ENCODE assay signal across 14 cellular contexts in the genomic region with DNA sequence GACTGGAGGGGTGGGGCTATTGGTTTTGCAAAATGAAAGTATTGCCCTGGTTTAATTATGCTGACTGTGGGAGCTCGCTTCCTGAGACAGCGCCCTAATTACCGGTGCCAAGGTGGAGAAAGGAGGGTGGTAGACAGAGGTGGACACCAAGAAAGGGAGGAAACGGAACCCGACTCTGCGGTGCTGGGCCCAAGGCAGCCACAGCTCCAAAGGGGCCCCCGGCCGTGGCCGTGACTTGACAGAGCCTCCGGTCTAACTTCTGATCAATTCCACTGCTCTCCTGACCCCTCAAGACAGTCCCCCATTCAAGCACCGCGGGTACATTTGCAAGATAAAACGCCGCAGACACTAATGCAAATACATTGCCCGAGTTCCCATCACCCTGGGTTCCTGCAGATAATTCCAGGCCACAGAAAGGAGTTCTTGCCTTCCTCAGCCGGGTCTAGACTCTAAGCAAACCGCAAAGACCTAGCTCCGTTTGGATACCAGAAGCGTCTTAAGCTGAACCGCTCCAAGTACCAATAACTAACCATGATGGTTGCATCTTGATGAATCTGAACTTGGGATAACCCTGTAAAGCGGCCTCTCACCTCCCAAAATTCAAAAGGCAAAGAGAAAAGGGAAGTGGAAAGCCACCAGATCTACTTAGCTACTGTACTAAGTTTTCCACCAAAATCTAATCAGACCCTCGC.
DNase-seq lines count a peak whose midpoint lies in the region; ATAC-seq and TF ChIP-seq lines count a peak whose summit lies in the region.
"Had no signal": no experiment of that assay in that cellular context is flagged by ENCODE, and none has a peak within 500 bp of the region (broad histone marks: within the 10 kb centered on the region; RNA-seq: fewer than 3 reads in every experiment).

No MANE protein-coding gene starts in this region.

- H3K79me1 ChIP-seq in IMR-90 (ENCODE audit: low read depth in 1 of 2, low read length in 2 of 2) (no peaks in the 10 kb centered on the region), trophoblast cell (ENCODE audit: low read length) (no peaks in the 10 kb centered on the region)

- peaks cover 80 to 92% (median 83%) of the 10 kb centered on the region in 3 donors for H3K27me3 Mint-ChIP-seq in naive B cell

- H4K20me1 ChIP-seq in IMR-90 (ENCODE audit: insufficient read depth, low read length), result no peaks in the 10 kb centered on the region

- H2BK20ac ChIP-seq in IMR-90 (ENCODE audit: low read depth, low read length), result no peak overlapping the region

- no peaks in the 10 kb centered on the region for H3K9me1 ChIP-seq in IMR-90 (ENCODE audit: insufficient read depth, low read length)

- no peak overlapping the region for H3K4ac ChIP-seq in IMR-90 (ENCODE audit: low read depth, low read length)
- no peak overlapping the region for H3K4ac ChIP-seq in trophoblast cell (ENCODE audit: low read depth, low read length)

- H3K27me3 ChIP-seq in IMR-90 (ENCODE audit: control insufficient read depth, insufficient read depth, low read length) (peaks cover 71% of the 10 kb centered on the region), brain microvascular endothelial cell (replicated peaks) (peaks cover 96% of the 10 kb centered on the region), trophoblast cell (ENCODE audit: insufficient read depth, low read length) (peaks cover 70% of the 10 kb centered on the region)

- in situ Hi-C loops in IMR-90 (cut with MboI; ENCODE audit: low sequenced_read_pairs) (no loop called here), brain microvascular endothelial cell (cut with HindIII; ENCODE audit: low pct_ligation_motif_present, low sequenced_read_pairs) (no loop called here)

- H3K4me1 Mint-ChIP-seq in naive B cell, result peaks cover 30 to 47% (median 44%) of the 10 kb centered on the region in 3 donors

- H2BK5ac ChIP-seq in IMR-90 (ENCODE audit: low read depth, low read length, poor library complexity, severe bottlenecking) (no peak overlapping the region), trophoblast cell (ENCODE audit: low read depth, low read length, poor library complexity) (no peak overlapping the region)

- H3K9me3 ChIP-seq in IMR-90 (ENCODE audit: control insufficient read depth, insufficient read depth, low read length), result peaks cover 10% of the 10 kb centered on the region; the same call in 1 of the 2 replicates
- no peaks in the 10 kb centered on the region for H3K9me3 ChIP-seq in trophoblast cell (ENCODE audit: insufficient read depth, low read depth, low read length)
- H3K9me3 ChIP-seq: body of pancreas had no signal

- H3K9ac ChIP-seq in IMR-90 (ENCODE audit: low read depth, low read length) (no peak overlapping the region), trophoblast cell (ENCODE audit: low read length) (no peak overlapping the region)

- no peak overlapping the region for H4K91ac ChIP-seq in IMR-90 (ENCODE audit: insufficient read depth, low read depth, low read length)
- no peak overlapping the region for H4K91ac ChIP-seq in trophoblast cell (ENCODE audit: low read depth, low read length)

- H3K36me3 ChIP-seq in IMR-90 (ENCODE audit: control insufficient read depth, insufficient read depth, low read length) (no peaks in the 10 kb centered on the region), brain microvascular endothelial cell (replicated peaks) (no peaks in the 10 kb centered on the region), trophoblast cell (ENCODE audit: control insufficient read depth in 1 of 2, insufficient read depth in 2 of 2, low read length in 2 of 2) (no peaks in the 10 kb centered on the region)

- H3K4me1 ChIP-seq in IMR-90 (ENCODE audit: control insufficient read depth, insufficient read depth, low read length), result no peaks in the 10 kb centered on the region; the same call in 1 of the 2 replicates
- H3K4me1 ChIP-seq in trophoblast cell (ENCODE audit: control insufficient read depth in 1 of 2, insufficient read depth in 2 of 2, low read length in 2 of 2), result peaks cover 10 to 16% of the 10 kb centered on the region in 2 experiments

- CTCF ChIA-PET in IMR-90 (lab: Yijun Ruan, JAX), result interaction anchor here (0.6 kb wide), 1 partner anchor 19 kb away, joined by 3 read pairs; no protein-coding TSS in a partner anchor

- H3K79me2 ChIP-seq in trophoblast cell (ENCODE audit: control insufficient read depth, insufficient read depth, low read length, poor library complexity), result no peaks in the 10 kb centered on the region

- H2BK120ac ChIP-seq in IMR-90 (ENCODE audit: low read depth, low read length) (no peak overlapping the region), trophoblast cell (ENCODE audit: insufficient read depth, low read length, poor library complexity) (no peak overlapping the region)

- H2AFZ ChIP-seq in IMR-90 (replicated peaks; ENCODE audit: low read length, poor library complexity) (no peak overlapping the region), trophoblast cell (ENCODE audit: insufficient read depth, low read length, poor library complexity) (no peak overlapping the region)

- no TSS peak for BruUV-seq in IMR-90 (replicated peaks; lab: Mats Ljungman, UMichigan)

- no peak overlapping the region for H2BK12ac ChIP-seq in trophoblast cell (ENCODE audit: low read length)

- no peak for TF ChIP-seq RAD21 in IMR-90 (IDR thresholded peaks at IDR 0.05; ENCODE audit: low read length)

- DNase-seq in ELF-1 (ENCODE audit: low read depth, low spot score) (peak; percentile 73), IMR-90 (no peak), brain microvascular endothelial cell (no peak), naive B cell (no peak), NCI-H1436 treated with DMSO at 0.1 percent for 48 hours (lab: John Stamatoyannopoulos, UW) (no peak), trophoblast cell (no peak), left lobe of liver (ENCODE audit: low spot score) (no peak)
- DNase-seq: body of pancreas; CD4-positive, alpha-beta memory T cell; erythroblast; islet precursor cell; nephron progenitor cell had no signal

- H4K5ac ChIP-seq in IMR-90 (ENCODE audit: low read depth, low read length), result no peak overlapping the region

- ATAC-seq in IMR-90 (ENCODE audit: low read depth) (no peak), naive B cell (ENCODE audit: low read depth in 2 of 2) (no peak), HG02884 (IDR thresholded peaks at IDR 0.05; ENCODE audit: unreplicated experiment) (no peak), left lobe of liver (no peak)
- ATAC-seq: body of pancreas had no signal

- no peak overlapping the region for H3K14ac ChIP-seq in IMR-90 (replicated peaks; ENCODE audit: low read depth, low read length)
- no peak overlapping the region for H3K14ac ChIP-seq in trophoblast cell (ENCODE audit: low read length)

- H3K4me3 Mint-ChIP-seq in naive B cell, result peak overlapping the region in 5 of 8 donors; percentile 22 to 75 (median 53)
- H3K4me3 Mint-ChIP-seq: nephron progenitor cell had no signal

- H4K8ac ChIP-seq in IMR-90 (ENCODE audit: low read depth in 2 of 2, low read length in 2 of 2), result no peak overlapping the region
- no peak overlapping the region for H4K8ac ChIP-seq in trophoblast cell (ENCODE audit: low read depth, low read length)

- H3K56ac ChIP-seq in IMR-90 (ENCODE audit: extremely low read depth, insufficient read depth, low read length), result no peak overlapping the region

- H3K9me3 Mint-ChIP-seq in naive B cell, result peaks cover 4 to 41% (median 25%) of the 10 kb centered on the region in 7 donors
- H3K9me3 Mint-ChIP-seq: nephron progenitor cell had no signal

- TF ChIP-seq CTCF in IMR-90 (conservative IDR thresholded peaks at IDR 0.05; ENCODE audit: low read depth, low read length), result no peak
- no peak for TF ChIP-seq CTCF in brain microvascular endothelial cell (IDR thresholded peaks at IDR 0.05; ENCODE audit: low read depth, low read length, missing control alignments)

- H2AK5ac ChIP-seq in IMR-90 (ENCODE audit: low read depth, low read length), result no peak overlapping the region
- H2AK5ac ChIP-seq in trophoblast cell (ENCODE audit: low read length), result no peak overlapping the region

- peak overlapping the region in 4 of 6 donors; percentile 26 to 95 (median 79) for H3K27ac Mint-ChIP-seq in naive B cell
- H3K27ac Mint-ChIP-seq: nephron progenitor cell had no signal

- dilution Hi-C loops in IMR-90 (cut with HindIII; ENCODE audit: low sequenced_read_pairs, unreplicated experiment), result no loop called here

- H3K4me2 ChIP-seq in IMR-90 (ENCODE audit: low read depth, low read length) (no peak overlapping the region), trophoblast cell (ENCODE audit: low read length) (no peak overlapping the region)

- intact Hi-C loops in IMR-90 (cut with micrococcal nuclease), result no loop called here

- H3K4me3 ChIP-seq in IMR-90 (ENCODE audit: insufficient read depth, low read depth, low read length) (no peak overlapping the region), brain microvascular endothelial cell (ENCODE audit: low read depth, low read length) (peak overlapping the region; percentile 59), trophoblast cell (ENCODE audit: low read depth, low read length) (no peak overlapping the region)
- H3K4me3 ChIP-seq: body of pancreas had no signal

- no peak for TF ChIP-seq POLR2A in IMR-90 (IDR thresholded peaks at IDR 0.05; ENCODE audit: low read depth, low read length)

- H3K36me3 Mint-ChIP-seq in naive B cell, result peaks cover 10 to 20% of the 10 kb centered on the region in 2 donors

- no peak overlapping the region for H4K12ac ChIP-seq in trophoblast cell (ENCODE audit: low read depth, low read length)

- 3% methylated on average over 15 of the region's 22 CpGs; no CpG with 5 or more reads in 1 of the 2 experiments for WGBS in IMR-90 (ENCODE audit: extremely low coverage in 2 of 2, insufficient read length in 1 of 2), 2 experiments
- no CpG with 5 or more reads among the region's 22 CpGs for WGBS in trophoblast cell (ENCODE audit: extremely low coverage, insufficient coverage, insufficient read length)

- H2BK15ac ChIP-seq in IMR-90 (ENCODE audit: low read depth, low read length), result no peak overlapping the region

- H3K18ac ChIP-seq in IMR-90 (ENCODE audit: low read depth, low read length) (no peak overlapping the region), trophoblast cell (ENCODE audit: low read length) (no peak overlapping the region)

- H3K23ac ChIP-seq in IMR-90 (ENCODE audit: low read depth, low read length) (peak overlapping the region; percentile 2; the same call in 1 of the 2 replicates), trophoblast cell (ENCODE audit: low read length) (no peak overlapping the region)

- no peak overlapping the region for H2AK9ac ChIP-seq in IMR-90 (replicated peaks; ENCODE audit: low read depth, low read length, poor library complexity)

- H3K27ac ChIP-seq in IMR-90 (ENCODE audit: insufficient read depth, low read length) (no peak overlapping the region), brain microvascular endothelial cell (no peak overlapping the region), trophoblast cell (ENCODE audit: low read depth, low read length) (no peak overlapping the region)
- H3K27ac ChIP-seq: body of pancreas, VCaP had no signal

- POLR2A ChIA-PET in IMR-90 (lab: Charles Lee; ENCODE audit: unreplicated experiment), result no interaction called here

TF ChIP-seq in IMR-90, 13 proteins besides CTCF, POLR2A, EP300 and RAD21 (continues in another document):
- no peak for TF ChIP-seq MXI1 (IDR thresholded peaks at IDR 0.05; ENCODE audit: borderline replicate concordance, low read depth, low read length)
